Comparison of ENCODE assay signal across 26 cellular contexts in the genomic region with DNA sequence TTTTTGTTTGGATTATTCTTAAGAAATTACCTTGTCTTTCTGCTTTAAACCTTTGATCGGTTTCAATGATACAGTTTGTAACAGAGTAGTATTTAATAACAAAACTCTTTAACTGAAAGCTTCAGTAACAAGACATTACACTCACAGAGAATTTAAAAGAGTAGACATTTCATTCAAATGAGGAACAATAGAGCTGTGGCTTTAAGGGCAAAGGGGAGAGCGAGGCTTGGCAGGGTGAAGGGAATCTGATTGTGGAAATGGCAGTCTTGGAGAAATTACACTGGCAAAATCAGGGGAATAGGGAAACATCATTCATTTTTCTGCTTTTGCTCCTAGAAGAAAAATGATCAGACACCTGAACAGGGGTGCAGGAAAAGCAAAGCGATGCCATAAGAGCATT. TPM values are rescaled to one million over a fixed set of nuclear protein-coding genes. Genes with fewer than 3 reads are reported as not detected.
"Had no signal": no experiment of that assay in that cellular context is flagged by ENCODE, and none has a peak within 500 bp of the region (broad histone marks: within the 10 kb centered on the region; RNA-seq: fewer than 3 reads in every experiment).

No MANE protein-coding gene starts in this region.

- ATAC-seq: body of pancreas, gastroesophageal sphincter, left cardiac atrium, pancreas, T-helper 17 cell had no signal

- DNase-seq: activated CD4-positive, alpha-beta memory T cell treated with anti-CD3 and anti-CD28 coated beads, Interleukin-2, amount 10 ng/mL, durations not matched to agents 7 days and 5 days; activated CD4-positive, alpha-beta T cell treated with anti-CD3 and anti-CD28 coated beads, Interleukin-2, amount 10 ng/mL, durations not matched to agents 24 days and 14 days; activated naive CD8-positive, alpha-beta T cell treated with anti-CD3 and anti-CD28 coated beads, Interleukin-2, amount 50 U/mL, for 24 hours; activated T-cell treated with anti-CD3 and anti-CD28 coated beads, Interleukin-2, amount 50 U/mL, for 4 hours; amygdala; body of pancreas; colonic mucosa; dorsolateral prefrontal cortex; effector memory CD4-positive, alpha-beta T cell; erythroblast; left cardiac atrium; naive B cell; nephron progenitor cell; nucleus accumbens; pancreas; sigmoid colon; stimulated activated CD4-positive, alpha-beta T cell treated with anti-CD3 and anti-CD28 coated beads, Interleukin-1b, Interleukin-23, amount 100 ng/mL, for 48 hours; stimulated activated CD4-positive, alpha-beta T cell treated with anti-CD3 and anti-CD28 coated beads, Interleukin-4, amount 100 ng/mL, for 4 hours; stimulated activated CD8-positive, alpha-beta memory T cell treated with anti-CD3 and anti-CD28 coated beads, Interleukin-4, amount 100 ng/mL, for 48 hours; stimulated activated naive CD8-positive, alpha-beta T cell treated with anti-CD3 and anti-CD28 coated beads, Interleukin-15, amount 100 ng/mL, for 72 hours; substantia nigra; T-helper 17 cell had no signal

- H3K36me3 ChIP-seq: colonic mucosa, gastroesophageal sphincter, pancreas, prostate gland, sigmoid colon had no signal

- H3K9me3 ChIP-seq: body of pancreas, colonic mucosa, gastroesophageal sphincter, pancreas, prostate gland, sigmoid colon had no signal

- H3K27me3 ChIP-seq: body of pancreas, colonic mucosa, dorsolateral prefrontal cortex, hepatocyte had no signal

- H3K27ac ChIP-seq: body of pancreas, colonic mucosa, dorsolateral prefrontal cortex, gastroesophageal sphincter, hepatocyte, pancreas, prostate gland, sigmoid colon had no signal

- H3K4me2 ChIP-seq: hepatocyte had no signal

- H2AFZ ChIP-seq: hepatocyte had no signal

- H3K4me3 ChIP-seq: body of pancreas, colonic mucosa, gastroesophageal sphincter, hepatocyte, pancreas, prostate gland, sigmoid colon had no signal

RNA-seq across cellular contexts. Expression of gene TBXAS1, which starts 46.1 kb away (rescaled TPM):
- total RNA-seq: fibroblast of villous mesenchyme had no signal
